Comparison of ENCODE assay signal across 12 cellular contexts in genomic region chr15:65787260-65787659, GRCh38. TPM values are rescaled to one million over a fixed set of nuclear protein-coding genes. Genes with fewer than 3 reads are reported as not detected.
DNase-seq lines count a peak whose midpoint lies in the region; ATAC-seq and TF ChIP-seq lines count a peak whose summit lies in the region.
"Had no signal": no experiment of that assay in that cellular context is flagged by ENCODE, and none has a peak within 500 bp of the region (broad histone marks: within the 10 kb centered on the region; RNA-seq: fewer than 3 reads in every experiment).

No MANE protein-coding gene starts in this region.

- no peak for DNase-seq in CD8-positive, alpha-beta memory T cell
- DNase-seq in OCI-LY7 (ENCODE audit: low spot score) (no peak), progenitor cell of endocrine pancreas (ENCODE audit: low spot score, unreplicated experiment) (no peak), D341Med (ENCODE audit: low spot score) (no peak)
- no peak for DNase-seq in effector memory CD4-positive, alpha-beta T cell
- DNase-seq: cortex of kidney, NCI-H2029 treated with DMSO at 0.1 percent for 48 hours, ovary had no signal

- CTCF ChIA-PET in CD8-positive, alpha-beta memory T cell (lab: Charles Lee) = interaction anchor here (1.1 to 2.8 kb wide), 3 partner anchors 9 to 63 kb away, joined by 3 to 9 read pairs (median 3); no protein-coding TSS in a partner anchor
- CTCF ChIA-PET in OCI-LY7 (lab: Charles Lee; ENCODE audit: unreplicated experiment) = no interaction called here

- no peak for TF ChIP-seq CTCF in OCI-LY7 (conservative IDR thresholded peaks at IDR 0.05; ENCODE audit: low read length)
- no peak for TF ChIP-seq CTCF in progenitor cell of endocrine pancreas (IDR thresholded peaks at IDR 0.05; ENCODE audit: unreplicated experiment)

- no peaks in the 10 kb centered on the region for H3K27me3 ChIP-seq in CD8-positive, alpha-beta memory T cell (ENCODE audit: insufficient read depth, low read length, poor library complexity, severe bottlenecking)
- H3K27me3 ChIP-seq in effector memory CD4-positive, alpha-beta T cell (replicated peaks; ENCODE audit: control insufficient read depth, insufficient read depth, low read length, poor library complexity, severe bottlenecking) = no peaks in the 10 kb centered on the region
- H3K27me3 ChIP-seq: ovary had no signal

- H3K27me3 Mint-ChIP-seq in CD8-positive, alpha-beta memory T cell = peaks cover 0 to 2% of the 10 kb centered on the region in 2 donors
- no peaks in the 10 kb centered on the region for H3K27me3 Mint-ChIP-seq in progenitor cell of endocrine pancreas

- peak overlapping the region; percentile 47; the same call in 1 of the 2 replicates for H2AFZ ChIP-seq in OCI-LY7 (ENCODE audit: low read length)

- no peak overlapping the region for H3K4me3 ChIP-seq in CD8-positive, alpha-beta memory T cell (ENCODE audit: low read length)
- peak overlapping the region; percentile 56 for H3K4me3 ChIP-seq in OCI-LY7 (ENCODE audit: low read depth, low read length, poor library complexity, severe bottlenecking)
- H3K4me3 ChIP-seq in effector memory CD4-positive, alpha-beta T cell (ENCODE audit: insufficient read depth, low read depth, low read length, poor library complexity, severe bottlenecking) = no peak overlapping the region
- H3K4me3 ChIP-seq: ovary had no signal

- no peaks in the 10 kb centered on the region for H4K20me1 ChIP-seq in OCI-LY7 (ENCODE audit: insufficient read depth, low read length)

- H3K4me1 ChIP-seq in CD8-positive, alpha-beta memory T cell (ENCODE audit: insufficient read depth, low read length) = peaks cover 29% of the 10 kb centered on the region
- peaks cover 41% of the 10 kb centered on the region for H3K4me1 ChIP-seq in OCI-LY7 (ENCODE audit: insufficient read depth, low read length, poor library complexity, severe bottlenecking)
- peaks cover 7% of the 10 kb centered on the region for H3K4me1 ChIP-seq in effector memory CD4-positive, alpha-beta T cell (ENCODE audit: control insufficient read depth, insufficient read depth, low read length, poor library complexity, severe bottlenecking)

- POLR2A ChIA-PET in CD8-positive, alpha-beta memory T cell (lab: Charles Lee) = interaction anchor here (1.2 kb wide), 1 partner anchor 32 kb away, joined by 4 read pairs; no protein-coding TSS in a partner anchor
- POLR2A ChIA-PET in OCI-LY7 (lab: Charles Lee) = interaction anchor here (0.9 to 1.8 kb wide), 4 partner anchors 10 to 504 kb away, joined by 3 to 12 read pairs (median 3); no protein-coding TSS in a partner anchor

- peak overlapping the region; percentile 80 for H3K4me2 ChIP-seq in OCI-LY7 (ENCODE audit: low read length)

- H3K9me3 ChIP-seq in CD8-positive, alpha-beta memory T cell (ENCODE audit: low read length) = no peaks in the 10 kb centered on the region
- H3K9me3 ChIP-seq in OCI-LY7 (ENCODE audit: low read length) = no peaks in the 10 kb centered on the region
- H3K9me3 ChIP-seq in effector memory CD4-positive, alpha-beta T cell (ENCODE audit: control insufficient read depth, low read length) = no peaks in the 10 kb centered on the region
- H3K9me3 ChIP-seq: ovary had no signal

- no TSS peak for BruUV-seq in OCI-LY7 (replicated peaks; lab: Mats Ljungman, UMichigan)

- H3K79me2 ChIP-seq in OCI-LY7 (ENCODE audit: insufficient read depth, low read depth, low read length) = peaks cover 95% of the 10 kb centered on the region

- no peak for ATAC-seq in HG03280 (IDR thresholded peaks at IDR 0.05; ENCODE audit: unreplicated experiment)
- no peak for ATAC-seq in activated CD4-positive, CD25-positive, alpha-beta regulatory T cell treated with anti-CD3 and anti-CD28 coated beads, Interleukin-2, amount 50 U/mL, for 24 hours
- ATAC-seq in HG02798 (IDR thresholded peaks at IDR 0.05; ENCODE audit: poor library complexity, unreplicated experiment) = no peak
- ATAC-seq: Right ventricle myocardium inferior had no signal

- peaks cover 39 to 50% (median 45%) of the 10 kb centered on the region in 3 donors for H3K4me1 Mint-ChIP-seq in CD8-positive, alpha-beta memory T cell
- peaks cover 30% of the 10 kb centered on the region for H3K4me1 Mint-ChIP-seq in progenitor cell of endocrine pancreas (ENCODE audit: low read depth)

- peaks cover 3 to 29% (median 4%) of the 10 kb centered on the region in 3 donors for H3K36me3 Mint-ChIP-seq in CD8-positive, alpha-beta memory T cell
- peaks cover 1% of the 10 kb centered on the region for H3K36me3 Mint-ChIP-seq in progenitor cell of endocrine pancreas (ENCODE audit: insufficient read depth)

- peak overlapping the region; percentile 11 to 76 (median 49) for H3K4me3 Mint-ChIP-seq in CD8-positive, alpha-beta memory T cell
- H3K4me3 Mint-ChIP-seq in progenitor cell of endocrine pancreas (ENCODE audit: low read depth) = no peak overlapping the region

- peak overlapping the region; percentile 52 to 91 (median 72) for H3K27ac Mint-ChIP-seq in CD8-positive, alpha-beta memory T cell
- H3K27ac Mint-ChIP-seq in progenitor cell of endocrine pancreas = peak overlapping the region; percentile 68

- intact Hi-C loops in OCI-LY7 (cut with micrococcal nuclease; ENCODE audit: unreplicated experiment) = loop anchor here (10.0 kb wide), 1 partner anchor 718 kb away; the partner anchor contains the start of genes RPL4 and ZWILCH

- H3K27ac ChIP-seq in CD8-positive, alpha-beta memory T cell (ENCODE audit: low read depth, low read length) = no peak overlapping the region
- H3K27ac ChIP-seq in OCI-LY7 (ENCODE audit: low read depth, low read length, poor library complexity, severe bottlenecking) = peak overlapping the region; percentile 77
- H3K27ac ChIP-seq in effector memory CD4-positive, alpha-beta T cell (ENCODE audit: insufficient read depth, low read length, poor library complexity, severe bottlenecking) = peak overlapping the region; percentile 26
- H3K27ac ChIP-seq: ovary had no signal

- no peaks in the 10 kb centered on the region for H3K9me2 ChIP-seq in OCI-LY7 (ENCODE audit: insufficient read depth, low read length)

- H3K36me3 ChIP-seq in CD8-positive, alpha-beta memory T cell (ENCODE audit: insufficient read depth, low read length) = no peaks in the 10 kb centered on the region
- peaks cover 32% of the 10 kb centered on the region for H3K36me3 ChIP-seq in OCI-LY7 (ENCODE audit: insufficient read depth, low read length)
- peaks cover 4% of the 10 kb centered on the region for H3K36me3 ChIP-seq in effector memory CD4-positive, alpha-beta T cell (ENCODE audit: control insufficient read depth, insufficient read depth, low read length)
- H3K36me3 ChIP-seq: ovary had no signal

- no peaks in the 10 kb centered on the region for H3K9me3 Mint-ChIP-seq in CD8-positive, alpha-beta memory T cell
- H3K9me3 Mint-ChIP-seq in progenitor cell of endocrine pancreas (ENCODE audit: low read depth) = no peaks in the 10 kb centered on the region

RNA-seq across cellular contexts. Expression of gene DENND4A, which starts 4.8 kb away (rescaled TPM):
- total RNA-seq in CD8-positive, alpha-beta memory T cell = 10 to 100 TPM; 47.2 to 54.3 TPM
- 21.5 TPM for polyA plus RNA-seq in CD8-positive, alpha-beta memory T cell
- 42.7 and 47.9 TPM in 2 replicates for total RNA-seq in OCI-LY7 (2014; rRNA removed; shearing (Covaris generic))
- 86.5 and 96.3 TPM in 2 replicates for total RNA-seq in OCI-LY7 (2022)
- 17.5 and 17.9 TPM in 2 replicates for total RNA-seq in progenitor cell of endocrine pancreas
